In the genomic region with DNA sequence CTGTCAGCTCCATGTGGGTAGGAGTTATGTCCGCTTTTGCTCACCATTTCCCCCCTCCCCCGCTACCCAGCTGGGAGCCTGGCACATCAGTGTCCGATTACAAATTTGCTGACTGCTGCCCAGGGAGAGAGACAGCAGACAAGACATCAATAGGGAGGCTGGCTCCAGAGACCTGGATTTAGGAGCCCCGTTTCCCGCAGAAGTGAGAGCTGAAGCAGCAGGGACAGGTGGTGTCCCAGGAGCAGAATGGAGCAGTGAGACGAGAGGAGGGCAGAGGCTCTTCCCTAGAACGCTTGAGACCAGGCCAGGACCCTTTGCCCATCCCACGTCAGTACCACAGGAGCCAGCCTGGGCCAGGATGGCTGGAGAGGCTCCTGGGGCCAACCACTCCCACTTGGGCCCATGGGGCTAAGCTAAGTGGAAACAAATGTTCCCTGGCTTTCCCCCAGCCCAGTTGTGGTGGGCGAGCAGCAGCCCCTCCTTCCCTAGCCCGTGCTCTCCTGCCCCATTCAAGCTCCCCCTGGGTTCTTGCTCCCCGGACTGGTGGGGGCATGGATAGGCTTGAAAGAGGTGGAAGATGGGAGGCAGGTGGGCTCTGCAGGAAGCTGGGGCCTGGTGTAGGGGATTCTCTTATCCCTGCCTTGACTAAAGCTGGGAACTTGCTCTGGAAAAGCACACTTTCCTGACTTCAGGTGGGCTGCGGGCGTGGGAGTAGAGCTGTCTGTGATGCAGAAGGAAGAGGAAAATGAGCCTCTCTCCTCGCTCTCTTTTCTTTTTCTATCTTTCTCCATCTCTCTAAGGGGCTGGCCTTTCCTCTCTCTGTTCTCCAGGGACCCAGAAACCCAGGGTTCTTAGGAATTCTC, we compare ENCODE assay signal across 2 cellular contexts.
A peak's percentile ranks its signal among the peaks of the same experiment; 100 is the strongest.
TF ChIP-seq lines count a peak whose summit lies in the region.

No MANE protein-coding gene starts in this region.

TF ChIP-seq in endothelial cell of umbilical vein, 7 proteins besides CTCF, POLR2A, EP300 and RAD21:
- TF ChIP-seq EZH2 (IDR thresholded peaks at IDR 0.05; ENCODE audit: borderline replicate concordance, low read depth, low read length, severe bottlenecking) (peak; percentile 61), MYC (IDR thresholded peaks at IDR 0.05; ENCODE audit: low read depth, low read length) (no peak)
TF ChIP-seq in endothelial cell of umbilical vein: peak in this region for 1.

TF ChIP-seq in GM12891, 5 proteins besides CTCF, POLR2A, EP300 and RAD21:
- no peak for TF ChIP-seq TAF1 (IDR thresholded peaks at IDR 0.05; ENCODE audit: low read depth, low read length)
- TF ChIP-seq SPI1 (IDR thresholded peaks at IDR 0.05; ENCODE audit: low read depth, low read length), result no peak
- TF ChIP-seq POU2F2 (IDR thresholded peaks at IDR 0.05; ENCODE audit: low read depth, low read length), result no peak
- TF ChIP-seq POLR2AphosphoS5 (IDR thresholded peaks at IDR 0.05; ENCODE audit: low read depth, low read length), result no peak
- no peak for TF ChIP-seq PAX5 (IDR thresholded peaks at IDR 0.05; ENCODE audit: insufficient read depth, low read length, severe bottlenecking)
